Comparison of ENCODE assay signal across 36 cellular contexts in the genomic region with DNA sequence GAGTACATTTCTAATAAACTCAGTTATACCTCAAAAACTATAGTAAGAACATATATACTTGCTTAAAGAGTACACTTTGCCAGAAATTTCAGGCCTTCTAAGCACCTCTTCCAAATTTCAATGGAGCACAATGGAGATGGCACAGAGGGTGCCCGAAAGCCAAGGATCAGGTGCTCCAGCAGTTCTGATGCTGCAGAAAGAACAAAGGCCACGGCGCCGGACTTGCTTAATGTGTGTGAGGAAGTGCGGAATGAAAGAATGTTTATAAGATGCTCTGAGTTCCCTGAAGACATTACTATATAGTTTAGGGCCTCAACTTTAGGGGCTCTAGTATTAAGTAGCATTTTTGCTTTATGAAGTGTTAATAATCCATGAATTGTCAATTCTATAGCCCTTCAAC. TPM values are rescaled to one million over a fixed set of nuclear protein-coding genes. Genes with fewer than 3 reads are reported as not detected.
"Had no signal": no experiment of that assay in that cellular context is flagged by ENCODE, and none has a peak within 500 bp of the region (broad histone marks: within the 10 kb centered on the region; RNA-seq: fewer than 3 reads in every experiment).

No MANE protein-coding gene starts in this region.

- H3K4me3 ChIP-seq: adrenal gland, body of pancreas, breast epithelium had no signal

- ATAC-seq: activated CD8-positive, alpha-beta T cell treated with anti-CD3 and anti-CD28 coated beads for 36 hours; activated naive CD4-positive, alpha-beta T cell treated with anti-CD3 and anti-CD28 coated beads, Interleukin-2, amount 50 U/mL, for 72 hours; activated T-cell treated with anti-CD3 and anti-CD28 coated beads, Interleukin-2, amount 50 U/mL, for 4 hours; activated T-cell treated with anti-CD3 and anti-CD28 coated beads, Interleukin-2, amount 50 U/mL, for 72 hours; activated T-helper 17 cell treated with anti-CD3 and anti-CD28 coated beads, Interleukin-2, amount 50 U/mL, for 72 hours; body of pancreas had no signal

- H3K9me3 Mint-ChIP-seq: activated B cell treated with CpG ODN at 0.5 μM for 24 hours; activated CD4-positive, alpha-beta memory T cell treated with anti-CD3 and anti-CD28 coated beads for 36 hours; activated CD4-positive, alpha-beta T cell treated with anti-CD3 and anti-CD28 coated beads, Interleukin-2, amount 10 ng/mL, durations not matched to agents 24 days and 14 days; activated CD8-positive, alpha-beta T cell treated with anti-CD3 and anti-CD28 coated beads for 36 hours; activated naive CD4-positive, alpha-beta T cell treated with anti-CD3 and anti-CD28 coated beads for 36 hours; activated naive CD4-positive, alpha-beta T cell treated with anti-CD3 and anti-CD28 coated beads, Interleukin-2, amount 50 U/mL, for 72 hours; activated naive CD8-positive, alpha-beta T cell treated with anti-CD3 and anti-CD28 coated beads for 36 hours; activated T-cell treated with anti-CD3 and anti-CD28 coated beads, Interleukin-2, amount 50 U/mL, for 4 hours; activated T-cell treated with anti-CD3 and anti-CD28 coated beads, Interleukin-2, amount 50 U/mL, for 72 hours; activated T-helper 1 cell treated with anti-CD3 and anti-CD28 coated beads, Interleukin-12 subunit alpha, Interleukin-12 subunit beta, Interleukin-2, Interleukin-4 antibody, amounts not matched to agents 30 ng/mL and 10 ng/mL and 1 ng/mL, durations not matched to agents 14 hours and 24 hours and 36 hours; activated T-helper 17 cell treated with anti-CD3 and anti-CD28 coated beads, Interleukin-2, amount 50 U/mL, for 72 hours; T-helper 1 cell treated with Interleukin-12 subunit alpha and Interleukin-12 subunit beta and Interleukin-4 antibody, amounts not matched to agents 30 μg/mL and 1 μg/mL, for 36 hours; T-helper 2 cell treated with Interferon-gamma antibody and Interleukin-4, amounts not matched to agents 5 μg/mL and 100 μg/mL, for 36 hours had no signal

- H3K4me3 Mint-ChIP-seq: activated B cell treated with CpG ODN at 0.5 μM for 24 hours; activated CD4-positive, alpha-beta memory T cell treated with anti-CD3 and anti-CD28 coated beads for 36 hours; activated CD4-positive, alpha-beta T cell treated with anti-CD3 and anti-CD28 coated beads, Interleukin-2, amount 10 ng/mL, durations not matched to agents 24 days and 14 days; activated CD8-positive, alpha-beta T cell treated with anti-CD3 and anti-CD28 coated beads for 36 hours; activated naive CD4-positive, alpha-beta T cell treated with anti-CD3 and anti-CD28 coated beads for 36 hours; activated naive CD8-positive, alpha-beta T cell treated with anti-CD3 and anti-CD28 coated beads for 36 hours; activated T-cell treated with anti-CD3 and anti-CD28 coated beads, Interleukin-2, amount 50 U/mL, for 4 hours; activated T-cell treated with anti-CD3 and anti-CD28 coated beads, Interleukin-2, amount 50 U/mL, for 72 hours; activated T-helper 1 cell treated with anti-CD3 and anti-CD28 coated beads, Interleukin-12 subunit alpha, Interleukin-12 subunit beta, Interleukin-2, Interleukin-4 antibody, amounts not matched to agents 30 ng/mL and 10 ng/mL and 1 ng/mL, durations not matched to agents 14 hours and 24 hours and 36 hours; activated T-helper 17 cell treated with anti-CD3 and anti-CD28 coated beads, Interleukin-2, amount 50 U/mL, for 72 hours; T-helper 1 cell treated with Interleukin-12 subunit alpha and Interleukin-12 subunit beta and Interleukin-4 antibody, amounts not matched to agents 30 μg/mL and 1 μg/mL, for 36 hours; T-helper 2 cell treated with Interferon-gamma antibody and Interleukin-4, amounts not matched to agents 5 μg/mL and 100 μg/mL, for 36 hours had no signal

- H3K27ac Mint-ChIP-seq: activated B cell treated with CpG ODN at 0.5 μM for 24 hours; activated CD4-positive, alpha-beta memory T cell treated with anti-CD3 and anti-CD28 coated beads for 36 hours; activated CD4-positive, alpha-beta T cell treated with anti-CD3 and anti-CD28 coated beads, Interleukin-2, amount 10 ng/mL, durations not matched to agents 24 days and 14 days; activated CD8-positive, alpha-beta T cell treated with anti-CD3 and anti-CD28 coated beads for 36 hours; activated naive CD4-positive, alpha-beta T cell treated with anti-CD3 and anti-CD28 coated beads for 36 hours; activated naive CD4-positive, alpha-beta T cell treated with anti-CD3 and anti-CD28 coated beads, Interleukin-2, amount 50 U/mL, for 72 hours; activated naive CD8-positive, alpha-beta T cell treated with anti-CD3 and anti-CD28 coated beads for 36 hours; activated T-cell treated with anti-CD3 and anti-CD28 coated beads, Interleukin-2, amount 50 U/mL, for 72 hours; activated T-helper 1 cell treated with anti-CD3 and anti-CD28 coated beads, Interleukin-12 subunit alpha, Interleukin-12 subunit beta, Interleukin-2, Interleukin-4 antibody, amounts not matched to agents 30 ng/mL and 10 ng/mL and 1 ng/mL, durations not matched to agents 14 hours and 24 hours and 36 hours; activated T-helper 17 cell treated with anti-CD3 and anti-CD28 coated beads, Interleukin-2, amount 50 U/mL, for 72 hours; T-helper 1 cell treated with Interleukin-12 subunit alpha and Interleukin-12 subunit beta and Interleukin-4 antibody, amounts not matched to agents 30 μg/mL and 1 μg/mL, for 36 hours; T-helper 2 cell treated with Interferon-gamma antibody and Interleukin-4, amounts not matched to agents 5 μg/mL and 100 μg/mL, for 36 hours had no signal

- H3K9me3 ChIP-seq: adrenal gland, body of pancreas, breast epithelium had no signal

- H3K27me3 ChIP-seq: adrenal gland, body of pancreas, brain microvascular endothelial cell, breast epithelium had no signal

- H3K4me1 Mint-ChIP-seq: activated B cell treated with CpG ODN at 0.5 μM for 24 hours; activated CD4-positive, alpha-beta T cell treated with anti-CD3 and anti-CD28 coated beads, Interleukin-2, amount 10 ng/mL, durations not matched to agents 24 days and 14 days; activated naive CD8-positive, alpha-beta T cell treated with anti-CD3 and anti-CD28 coated beads for 36 hours; activated T-helper 17 cell treated with anti-CD3 and anti-CD28 coated beads, Interleukin-2, amount 50 U/mL, for 72 hours had no signal

- DNase-seq: activated B cell treated with CpG ODN at 0.5 μM for 24 hours; activated CD4-positive, alpha-beta memory T cell treated with anti-CD3 and anti-CD28 coated beads for 36 hours; activated CD4-positive, alpha-beta T cell treated with anti-CD3 and anti-CD28 coated beads for 4 hours; activated CD4-positive, alpha-beta T cell treated with anti-CD3 and anti-CD28 coated beads, Interleukin-2, amount 10 ng/mL, durations not matched to agents 24 days and 14 days; activated CD4-positive, alpha-beta T cell treated with anti-CD3 and anti-CD28 coated beads, Interleukin-2, amount 50 U/mL, for 1 hour; activated CD4-positive, alpha-beta T cell treated with anti-CD3 and anti-CD28 coated beads, Interleukin-2, amount 50 U/mL, for 4 hours; activated CD4-positive, CD25-positive, alpha-beta regulatory T cell treated with anti-CD3 and anti-CD28 coated beads, Interleukin-2, amount 50 U/mL, for 72 hours; activated CD8-positive, alpha-beta memory T cell treated with anti-CD3 and anti-CD28 coated beads, Interleukin-2, amount 50 U/mL, for 4 hours; activated CD8-positive, alpha-beta T cell treated with anti-CD3 and anti-CD28 coated beads for 36 hours; activated effector memory CD4-positive, alpha-beta T cell treated with anti-CD3 and anti-CD28 coated beads, Interleukin-2, amount 50 U/mL, for 16 hours; activated gamma-delta T cell treated with Interleukin-2 at 50 U/mL for 16 hours; activated naive CD4-positive, alpha-beta T cell; activated naive CD4-positive, alpha-beta T cell treated with anti-CD3 and anti-CD28 coated beads for 36 hours; activated naive CD4-positive, alpha-beta T cell treated with anti-CD3 and anti-CD28 coated beads, Interleukin-2, amount 50 U/mL, for 16 hours; activated naive CD8-positive, alpha-beta T cell treated with anti-CD3 and anti-CD28 coated beads for 36 hours; activated T-cell treated with anti-CD3 and anti-CD28 coated beads for 4 hours; activated T-cell treated with anti-CD3 and anti-CD28 coated beads, Interleukin-2, amount 50 U/mL, for 1 hour; activated T-cell treated with anti-CD3 and anti-CD28 coated beads, Interleukin-2, amount 50 U/mL, for 4 hours; activated T-cell treated with anti-CD3 and anti-CD28 coated beads, Interleukin-2, amount 50 U/mL, for 72 hours; adrenal gland; amniotic stem cell; body of pancreas; brain microvascular endothelial cell; central memory CD4-positive, alpha-beta T cell; T-helper 1 cell; T-helper 2 cell; T-helper 9 cell had no signal

- H3K27ac ChIP-seq: adrenal gland, body of pancreas, brain microvascular endothelial cell, breast epithelium had no signal

- H3K36me3 ChIP-seq: brain microvascular endothelial cell, breast epithelium had no signal

- FAIRE-seq: astrocyte, TTC549 had no signal

- H3K36me3 Mint-ChIP-seq: activated CD4-positive, alpha-beta memory T cell treated with anti-CD3 and anti-CD28 coated beads for 36 hours; activated naive CD4-positive, alpha-beta T cell treated with anti-CD3 and anti-CD28 coated beads, Interleukin-2, amount 50 U/mL, for 72 hours; activated naive CD8-positive, alpha-beta T cell treated with anti-CD3 and anti-CD28 coated beads for 36 hours had no signal

- H3K27me3 Mint-ChIP-seq: activated B cell treated with CpG ODN at 0.5 μM for 24 hours; activated CD4-positive, alpha-beta memory T cell treated with anti-CD3 and anti-CD28 coated beads for 36 hours; activated CD4-positive, alpha-beta T cell treated with anti-CD3 and anti-CD28 coated beads, Interleukin-2, amount 10 ng/mL, durations not matched to agents 24 days and 14 days; activated CD8-positive, alpha-beta T cell treated with anti-CD3 and anti-CD28 coated beads for 36 hours; activated naive CD8-positive, alpha-beta T cell treated with anti-CD3 and anti-CD28 coated beads for 36 hours; activated T-helper 17 cell treated with anti-CD3 and anti-CD28 coated beads, Interleukin-2, amount 50 U/mL, for 72 hours had no signal

- H3K4me1 ChIP-seq: body of pancreas, breast epithelium had no signal

RNA-seq across cellular contexts. Expression of a gene that starts 44.3 kb away (rescaled TPM):
- total RNA-seq: activated B cell treated with CpG ODN at 0.5 μM for 24 hours; activated CD4-positive, alpha-beta memory T cell treated with anti-CD3 and anti-CD28 coated beads for 36 hours; activated CD4-positive, alpha-beta T cell treated with anti-CD3 and anti-CD28 coated beads, Interleukin-2, amount 10 ng/mL, durations not matched to agents 24 days and 14 days; activated CD8-positive, alpha-beta memory T cell treated with anti-CD3 and anti-CD28 coated beads for 36 hours; activated CD8-positive, alpha-beta T cell treated with anti-CD3 and anti-CD28 coated beads for 36 hours; activated naive CD4-positive, alpha-beta T cell treated with anti-CD3 and anti-CD28 coated beads for 36 hours; activated naive CD4-positive, alpha-beta T cell treated with anti-CD3 and anti-CD28 coated beads, Interleukin-2, amount 50 U/mL, for 72 hours; activated naive CD8-positive, alpha-beta T cell treated with anti-CD3 and anti-CD28 coated beads for 36 hours; activated T-cell treated with anti-CD3 and anti-CD28 coated beads, Interleukin-2, amount 50 U/mL, for 72 hours; activated T-helper 1 cell treated with anti-CD3 and anti-CD28 coated beads, Interleukin-12 subunit alpha, Interleukin-12 subunit beta, Interleukin-2, Interleukin-4 antibody, amounts not matched to agents 30 ng/mL and 10 ng/mL and 1 ng/mL, durations not matched to agents 14 hours and 24 hours and 36 hours; activated T-helper 17 cell treated with anti-CD3 and anti-CD28 coated beads, Interleukin-2, amount 50 U/mL, for 72 hours had no signal
